Comparison of ENCODE assay signal across 20 cellular contexts in genomic region chr7:121099572-121099971, GRCh38.
DNase-seq lines count a peak whose midpoint lies in the region; ATAC-seq and TF ChIP-seq lines count a peak whose summit lies in the region.
"Had no signal": no experiment of that assay in that cellular context is flagged by ENCODE, and none has a peak within 500 bp of the region (broad histone marks: within the 10 kb centered on the region; RNA-seq: fewer than 3 reads in every experiment).

No MANE protein-coding gene starts in this region.

- H3K79me1 ChIP-seq in H9 (ENCODE audit: insufficient read depth, low read depth, low read length, poor library complexity, severe bottlenecking), result no peaks in the 10 kb centered on the region

- H4K20me1 ChIP-seq in H9 (ENCODE audit: control insufficient read depth, insufficient read depth, insufficient read length) (no peaks in the 10 kb centered on the region), PC-3 (ENCODE audit: low read length) (no peaks in the 10 kb centered on the region), mammary epithelial cell (ENCODE audit: insufficient read depth, low read length) (no peaks in the 10 kb centered on the region)

- H3K4me1 ChIP-seq in H9 (ENCODE audit: insufficient read depth, low read length), result peaks cover 4% of the 10 kb centered on the region; the same call in 1 of the 2 replicates
- H3K4me1 ChIP-seq in PC-3 (ENCODE audit: insufficient read depth, low read length), result peaks cover 21% of the 10 kb centered on the region
- peaks cover 13% of the 10 kb centered on the region for H3K4me1 ChIP-seq in mammary epithelial cell (ENCODE audit: insufficient read depth, low read length)
- H3K4me1 ChIP-seq: body of pancreas, esophagus squamous epithelium had no signal

- TF ChIP-seq CTCF in AG10803 (conservative IDR thresholded peaks at IDR 0.05; ENCODE audit: low read length), result peak; percentile 26; the same call in 1 of the 2 replicates
- TF ChIP-seq CTCF in H9 (conservative IDR thresholded peaks at IDR 0.05), result peak; percentile 56
- TF ChIP-seq CTCF in PC-3 (conservative IDR thresholded peaks at IDR 0.05; ENCODE audit: low read depth, low read length), result peak; percentile 53; the same call in 1 of the 2 replicates
- TF ChIP-seq CTCF in fibroblast of villous mesenchyme (IDR thresholded peaks at IDR 0.05; ENCODE audit: insufficient read depth, low read depth, low read length), result peak; percentile 14
- peak in 1 of 2 donors; percentile 11 for TF ChIP-seq CTCF in mammary epithelial cell (conservative IDR thresholded peaks at IDR 0.05 in 1 of 2, IDR thresholded peaks at IDR 0.05 in 1 of 2; ENCODE audit: extremely low read depth in 1 of 2, insufficient read depth in 1 of 2, low read depth in 1 of 2, low read length in 2 of 2)

- H3K4me1 Mint-ChIP-seq in H9, result peaks cover 24 to 26% of the 10 kb centered on the region in 2 experiments
- no peaks in the 10 kb centered on the region for H3K4me1 Mint-ChIP-seq in naive thymus-derived CD8-positive, alpha-beta T cell
- H3K4me1 Mint-ChIP-seq: activated naive CD4-positive, alpha-beta T cell treated with anti-CD3 and anti-CD28 coated beads, Interleukin-2, amount 50 U/mL, for 24 hours had no signal

- H2AK5ac ChIP-seq in H9 (ENCODE audit: insufficient read length, low read length), result no peak overlapping the region

- peak; percentile 61 for ATAC-seq in PC-3
- no peak for ATAC-seq in naive thymus-derived CD8-positive, alpha-beta T cell
- ATAC-seq: body of pancreas, heart left ventricle had no signal

- peak overlapping the region in 1 of 3 experiments; percentile 75; a peak in 1 of 7 replicates for H3K27ac Mint-ChIP-seq in H9
- no peak overlapping the region for H3K27ac Mint-ChIP-seq in naive thymus-derived CD8-positive, alpha-beta T cell
- H3K27ac Mint-ChIP-seq: activated CD4-positive, alpha-beta memory T cell treated with anti-CD3 and anti-CD28 coated beads for 36 hours; activated naive CD4-positive, alpha-beta T cell treated with anti-CD3 and anti-CD28 coated beads, Interleukin-2, amount 50 U/mL, for 24 hours; naive B cell had no signal

- no peak overlapping the region for H2BK120ac ChIP-seq in H9 (ENCODE audit: low read depth, low read length, poor library complexity, severe bottlenecking)

- H4K5ac ChIP-seq in H9 (ENCODE audit: insufficient read length, low read depth, low read length), result no peak overlapping the region

- no CpG with 5 or more reads among the region's 8 CpGs for WGBS in H9 (ENCODE audit: extremely low coverage, insufficient read length, low lambda C conversion rate)
- WGBS in mammary epithelial cell (ENCODE audit: low coverage, missing lambda C conversion rate), result 99% methylated on average over 8 of the region's 8 CpGs

- H3F3A ChIP-seq in PC-3 (ENCODE audit: low read length, unreplicated experiment), result no peaks in the 10 kb centered on the region

- dilution Hi-C loops in mammary epithelial cell (cut with HindIII; ENCODE audit: low sequenced_read_pairs), result no loop called here

- H3K18ac ChIP-seq in H9 (ENCODE audit: insufficient read length, low read depth, low read length), result no peak overlapping the region

- no peak overlapping the region for H2BK5ac ChIP-seq in H9 (ENCODE audit: insufficient read length, low read length)

- DNase-seq in AG10803 (ENCODE audit: low read depth) (no peak), H9 (peak; percentile 37), PC-3 (peak; percentile 56), fibroblast of villous mesenchyme (ENCODE audit: low read depth) (no peak), COLO668 (lab: John Stamatoyannopoulos, UW; ENCODE audit: unreplicated experiment) (no peak), mammary epithelial cell (no peak), NCI-H1930 (lab: John Stamatoyannopoulos, UW) (no peak)
- DNase-seq in naive thymus-derived CD8-positive, alpha-beta T cell, result no peak
- DNase-seq: activated CD4-positive, alpha-beta memory T cell treated with anti-CD3 and anti-CD28 coated beads for 36 hours; activated T-cell treated with anti-CD3 and anti-CD28 coated beads, Interleukin-2, amount 50 U/mL, for 1 hour; body of pancreas; esophagus squamous epithelium; GM23248; heart left ventricle; naive B cell; NCI-H1694 treated with DMSO at 0.1 percent for 48 hours; NCI-H510A treated with DMSO at 0.1 percent for 48 hours; posterior cingulate gyrus; small intestine had no signal

- no peak overlapping the region for H3K23ac ChIP-seq in H9 (ENCODE audit: insufficient read length, low read depth, low read length)

- H3K4me3 Mint-ChIP-seq in H9, result no peak overlapping the region
- no peak overlapping the region for H3K4me3 Mint-ChIP-seq in naive thymus-derived CD8-positive, alpha-beta T cell
- H3K4me3 Mint-ChIP-seq: activated CD4-positive, alpha-beta memory T cell treated with anti-CD3 and anti-CD28 coated beads for 36 hours; activated naive CD4-positive, alpha-beta T cell treated with anti-CD3 and anti-CD28 coated beads, Interleukin-2, amount 50 U/mL, for 24 hours; naive B cell had no signal

- no peak overlapping the region for H4K91ac ChIP-seq in H9 (ENCODE audit: insufficient read length, low read depth, low read length)

- intact Hi-C loops in PC-3 (cut with micrococcal nuclease), result loop anchor here (1.0 kb wide), 1 partner anchor 112 kb away; no protein-coding TSS in a partner anchor
- intact Hi-C loops in mammary epithelial cell (cut with micrococcal nuclease), result no loop called here

- H3K79me2 ChIP-seq in H9 (ENCODE audit: insufficient read depth, low read length) (no peaks in the 10 kb centered on the region), PC-3 (ENCODE audit: low read length) (no peaks in the 10 kb centered on the region), mammary epithelial cell (ENCODE audit: insufficient read depth, low read length) (no peaks in the 10 kb centered on the region)

- no peak overlapping the region for H3K14ac ChIP-seq in H9 (ENCODE audit: insufficient read depth, low read length)

- no peak overlapping the region for H3K4ac ChIP-seq in H9 (ENCODE audit: low read depth, low read length)

- no peaks in the 10 kb centered on the region for H3K36me3 Mint-ChIP-seq in H9 (ENCODE audit: insufficient read depth in 1 of 3, low read depth in 3 of 3)
- no peaks in the 10 kb centered on the region for H3K36me3 Mint-ChIP-seq in naive thymus-derived CD8-positive, alpha-beta T cell
- H3K36me3 Mint-ChIP-seq: activated CD4-positive, alpha-beta memory T cell treated with anti-CD3 and anti-CD28 coated beads for 36 hours; activated naive CD4-positive, alpha-beta T cell treated with anti-CD3 and anti-CD28 coated beads, Interleukin-2, amount 50 U/mL, for 24 hours; naive B cell had no signal

- H2AFZ ChIP-seq in H9 (ENCODE audit: low read length), result no peak overlapping the region
- H2AFZ ChIP-seq in PC-3 (ENCODE audit: low read length), result peak overlapping the region; percentile 25; the same call in 1 of the 2 replicates
- no peak overlapping the region for H2AFZ ChIP-seq in mammary epithelial cell (ENCODE audit: low read depth, low read length)
- H2AFZ ChIP-seq: GM23248 had no signal

- H3K9me3 ChIP-seq in H9 (ENCODE audit: control insufficient read depth, low read depth, low read length) (no peaks in the 10 kb centered on the region), PC-3 (ENCODE audit: low read length) (no peaks in the 10 kb centered on the region), mammary epithelial cell (replicated peaks; ENCODE audit: insufficient read depth, low read length) (no peaks in the 10 kb centered on the region)
- H3K9me3 ChIP-seq: body of pancreas, esophagus squamous epithelium, heart left ventricle had no signal

- H3K4me2 ChIP-seq in H9 (ENCODE audit: insufficient read depth, insufficient read length, low read length), result no peak overlapping the region
- no peak overlapping the region for H3K4me2 ChIP-seq in PC-3 (ENCODE audit: low read length)
- H3K4me2 ChIP-seq in mammary epithelial cell (ENCODE audit: insufficient read depth, low read depth, low read length), result no peak overlapping the region

- H3K27me3 Mint-ChIP-seq in H9 (ENCODE audit: low read depth), result no peaks in the 10 kb centered on the region
- H3K27me3 Mint-ChIP-seq in naive thymus-derived CD8-positive, alpha-beta T cell, result peaks cover 0 to 8% (median 2%) of the 10 kb centered on the region in 5 donors
- H3K27me3 Mint-ChIP-seq: naive B cell had no signal

- no peaks in the 10 kb centered on the region for H3K23me2 ChIP-seq in H9 (ENCODE audit: insufficient read length, low read depth, low read length, poor library complexity, severe bottlenecking)

- H3K4me3 ChIP-seq in AG10803 (ENCODE audit: low read length), result no peak overlapping the region
- no peak overlapping the region for H3K4me3 ChIP-seq in PC-3 (ENCODE audit: low read length)
- no peak overlapping the region for H3K4me3 ChIP-seq in fibroblast of villous mesenchyme (ENCODE audit: low read depth, low read length)
- no peak overlapping the region for H3K4me3 ChIP-seq in mammary epithelial cell (replicated peaks in 1 of 3; ENCODE audit: insufficient read depth in 1 of 3, low read depth in 2 of 3, low read length in 3 of 3)
- H3K4me3 ChIP-seq: body of pancreas, esophagus squamous epithelium, GM23248, heart left ventricle had no signal

- H3K36me3 ChIP-seq in PC-3 (ENCODE audit: low read depth, low read length) (no peaks in the 10 kb centered on the region), mammary epithelial cell (ENCODE audit: insufficient read depth, low read length) (no peaks in the 10 kb centered on the region)
- H3K36me3 ChIP-seq: esophagus squamous epithelium had no signal

- in situ Hi-C loops in mammary epithelial cell (cut with MboI; ENCODE audit: low sequenced_read_pairs in 2 of 2), result no loop called here

- H3K9me2 ChIP-seq in PC-3 (replicated peaks; ENCODE audit: low read length), result no peaks in the 10 kb centered on the region

- H3K27ac ChIP-seq in H9 (ENCODE audit: insufficient read length, low read depth, low read length), result no peak overlapping the region
- H3K27ac ChIP-seq in PC-3 (ENCODE audit: low read length), result no peak overlapping the region
- no peak overlapping the region for H3K27ac ChIP-seq in mammary epithelial cell (ENCODE audit: insufficient read depth, low read depth, low read length)
- H3K27ac ChIP-seq: body of pancreas, esophagus squamous epithelium, GM23248, heart left ventricle had no signal

- no peak overlapping the region for H3T11ph ChIP-seq in H9 (ENCODE audit: low read length)

- POLR2A ChIA-PET in PC-3 (lab: Charles Lee; ENCODE audit: unreplicated experiment), result no interaction called here
- POLR2A ChIA-PET in naive thymus-derived CD8-positive, alpha-beta T cell (lab: Charles Lee), result no interaction called here

- H3K9ac ChIP-seq in H9 (ENCODE audit: extremely low read depth, insufficient read length, low read length) (no peak overlapping the region), PC-3 (ENCODE audit: low read length) (no peak overlapping the region), mammary epithelial cell (ENCODE audit: insufficient read depth, low read length) (no peak overlapping the region)
- H3K9ac ChIP-seq: GM23248 had no signal

- H2BK15ac ChIP-seq in H9 (ENCODE audit: low read depth, low read length), result no peak overlapping the region

- CTCF ChIA-PET in PC-3 (lab: Charles Lee), result interaction anchor here (0.5 to 1.0 kb wide), 2 partner anchors 113 to 294 kb away, joined by 3 to 9 read pairs; no protein-coding TSS in a partner anchor
- CTCF ChIA-PET in mammary epithelial cell (lab: Charles Lee; ENCODE audit: low non-redundant PET), result interaction anchor here (0.7 kb wide), 2 partner anchors 14 to 146 kb away, joined by 3 to 4 read pairs; no protein-coding TSS in a partner anchor

- no peak overlapping the region for H2BK12ac ChIP-seq in H9 (ENCODE audit: insufficient read length, low read depth, low read length)

- H2BK20ac ChIP-seq in H9 (ENCODE audit: low read depth, low read length, poor library complexity, severe bottlenecking), result no peak overlapping the region

- H3K27me3 ChIP-seq in H9 (ENCODE audit: insufficient read depth, low read length), result no peaks in the 10 kb centered on the region
- H3K27me3 ChIP-seq in PC-3 (ENCODE audit: low read length), result no peaks in the 10 kb centered on the region
- no peaks in the 10 kb centered on the region for H3K27me3 ChIP-seq in mammary epithelial cell (ENCODE audit: insufficient read depth, low read length)
- H3K27me3 ChIP-seq: body of pancreas, esophagus squamous epithelium, heart left ventricle had no signal

- no peak overlapping the region for H4K8ac ChIP-seq in H9 (replicated peaks; ENCODE audit: insufficient read length, low read depth, low read length)

- BruUV-seq in PC-3 (replicated peaks; lab: Mats Ljungman, UMichigan) (no TSS peak), mammary epithelial cell (replicated peaks; lab: Mats Ljungman, UMichigan) (no TSS peak)

- no peak overlapping the region for H3K56ac ChIP-seq in H9 (ENCODE audit: insufficient read length, low read depth, low read length)

- H3K9me3 Mint-ChIP-seq in H9, result no peaks in the 10 kb centered on the region
- no peaks in the 10 kb centered on the region for H3K9me3 Mint-ChIP-seq in naive thymus-derived CD8-positive, alpha-beta T cell
- H3K9me3 Mint-ChIP-seq: activated CD4-positive, alpha-beta memory T cell treated with anti-CD3 and anti-CD28 coated beads for 36 hours; activated naive CD4-positive, alpha-beta T cell treated with anti-CD3 and anti-CD28 coated beads, Interleukin-2, amount 50 U/mL, for 24 hours; naive B cell had no signal

Comparison
In these comparisons a context has a peak if more than half of its experiments do, and no peak if none do; other contexts are left out.
1. DNase-seq: peak in H9 (single experiment) and PC-3 (single experiment); none in AG10803 (single experiment), fibroblast of villous mesenchyme (single experiment), naive thymus-derived CD8-positive, alpha-beta T cell (0 of 10), COLO668 (single experiment), mammary epithelial cell (single experiment) and NCI-H1930 (0 of 2).